Comparison of ENCODE assay signal across 8 cellular contexts in the genomic region with DNA sequence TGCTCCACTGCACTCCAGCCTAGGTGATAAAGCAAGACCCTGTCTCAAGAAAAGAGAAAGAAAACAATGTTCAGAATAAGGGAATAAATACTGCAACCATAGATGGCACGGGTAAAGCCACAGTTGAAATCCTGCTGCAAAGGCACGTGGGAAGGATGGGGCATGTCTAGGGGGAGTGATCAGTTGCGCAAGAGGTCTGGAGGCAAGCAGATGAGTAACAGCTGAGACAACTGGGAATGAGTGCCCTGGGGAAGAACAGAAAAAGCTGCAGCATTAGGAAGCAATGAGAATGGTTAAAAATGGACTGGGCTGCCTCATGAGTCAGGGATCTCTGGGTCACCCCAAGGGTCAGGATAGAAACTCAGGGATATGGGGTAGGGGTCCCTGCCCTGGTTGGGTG.
A peak's percentile ranks its signal among the peaks of the same experiment; 100 is the strongest.
DNase-seq lines count a peak whose midpoint lies in the region; ATAC-seq and TF ChIP-seq lines count a peak whose summit lies in the region.

No MANE protein-coding gene starts in this region.

- POLR2A ChIA-PET in CD4-positive, alpha-beta T cell (lab: Charles Lee), result interaction anchor here (1.6 kb wide), 1 partner anchor 15 kb away, joined by 4 read pairs; no protein-coding TSS in a partner anchor

- peak overlapping the region; percentile 68 for H3K27ac Mint-ChIP-seq in CD4-positive, alpha-beta T cell

- no peaks in the 10 kb centered on the region for H3K4me1 Mint-ChIP-seq in CD4-positive, alpha-beta T cell (ENCODE audit: low read depth)

- no peak for ATAC-seq in CD4-positive, alpha-beta T cell (ENCODE audit: poor library complexity)
- ATAC-seq in HG03175 (IDR thresholded peaks at IDR 0.05; ENCODE audit: unreplicated experiment), result no peak

- H3K4me3 Mint-ChIP-seq in CD4-positive, alpha-beta T cell, result no peak overlapping the region

- H4K20me1 ChIP-seq in osteoblast (ENCODE audit: insufficient read depth, low read length), result peaks cover 4% of the 10 kb centered on the region

- intact Hi-C loops in CD4-positive, alpha-beta T cell (cut with DNase I, micrococcal nuclease), result loop anchor here (5.0 kb wide), 4 partner anchors 78 to 753 kb away; no protein-coding TSS in a partner anchor

- no peaks in the 10 kb centered on the region for H3K27me3 Mint-ChIP-seq in CD4-positive, alpha-beta T cell

- no peak for TF ChIP-seq CTCF in CD4-positive, alpha-beta T cell (IDR thresholded peaks at IDR 0.05)
- no peak for TF ChIP-seq CTCF in osteoblast (IDR thresholded peaks at IDR 0.05; ENCODE audit: extremely low read depth, low read depth, low read length)

- H3K9me3 Mint-ChIP-seq in CD4-positive, alpha-beta T cell, result no peaks in the 10 kb centered on the region

- H3K27me3 ChIP-seq in CD4-positive, alpha-beta T cell (ENCODE audit: control insufficient read depth, insufficient read depth, low read length), result no peaks in the 10 kb centered on the region
- H3K27me3 ChIP-seq in osteoblast (ENCODE audit: insufficient read depth, low read length), result no peaks in the 10 kb centered on the region

- H3K9me3 ChIP-seq in CD4-positive, alpha-beta T cell (ENCODE audit: control insufficient read depth, low read length), result no peaks in the 10 kb centered on the region
- H3K9me3 ChIP-seq in osteoblast (ENCODE audit: low read depth, low read length), result no peaks in the 10 kb centered on the region

- DNase-seq in CD4-positive, alpha-beta T cell, result no peak
- DNase-seq in OCI-M1 (lab: John Stamatoyannopoulos, UW) (peak; percentile 63), epithelial cell of prostate (ENCODE audit: low read depth, low spot score) (no peak), osteoblast (ENCODE audit: insufficient read length, low spot score, missing footprints) (peak; percentile 93), NCI-H345 (lab: John Stamatoyannopoulos, UW) (no peak), SHP77 (lab: John Stamatoyannopoulos, UW) (no peak)
- DNase-seq in stimulated activated CD4-positive, alpha-beta T cell treated with anti-CD3 and anti-CD28 coated beads, Interleukin-1b, Interleukin-23, amount 100 ng/mL, for 48 hours, result no peak

- peaks cover 71% of the 10 kb centered on the region for H3K4me1 ChIP-seq in osteoblast (ENCODE audit: insufficient read depth, low read length)

- H3K79me2 ChIP-seq in osteoblast (ENCODE audit: insufficient read depth, low read length), result no peaks in the 10 kb centered on the region

- H3K36me3 ChIP-seq in osteoblast (ENCODE audit: insufficient read depth, low read length), result no peaks in the 10 kb centered on the region

- H3K4me2 ChIP-seq in osteoblast (ENCODE audit: insufficient read depth, low read length), result peak overlapping the region; percentile 29

- H3K4me3 ChIP-seq in osteoblast (ENCODE audit: insufficient read depth, low read length), result peak overlapping the region; percentile 16

- no peak overlapping the region for H3K27ac ChIP-seq in CD4-positive, alpha-beta T cell (ENCODE audit: low read depth, low read length)
- H3K27ac ChIP-seq in epithelial cell of prostate, result peak overlapping the region; percentile 50
- H3K27ac ChIP-seq in osteoblast (ENCODE audit: low read depth, low read length), result peak overlapping the region; percentile 85

- no peaks in the 10 kb centered on the region for H3K36me3 Mint-ChIP-seq in CD4-positive, alpha-beta T cell (ENCODE audit: low read depth)

- H2AFZ ChIP-seq in osteoblast (ENCODE audit: low read length), result no peak overlapping the region

- CTCF ChIA-PET in CD4-positive, alpha-beta T cell (lab: Charles Lee), result no interaction called here

Comparison
In these comparisons a context has a peak if more than half of its experiments do, and no peak if none do; other contexts are left out.
1. DNase-seq: peak in OCI-M1 (single experiment) and osteoblast (single experiment); none in CD4-positive, alpha-beta T cell (0 of 10), epithelial cell of prostate (single experiment), NCI-H345 (single experiment), SHP77 (0 of 2) and stimulated activated CD4-positive, alpha-beta T cell treated with anti-CD3 and anti-CD28 coated beads, Interleukin-1b, Interleukin-23, amount 100 ng/mL, for 48 hours (single experiment).